Comparison of ENCODE assay signal across 10 cellular contexts in genomic region chr19:45200614-45201013, GRCh38. TPM values are rescaled to one million over a fixed set of nuclear protein-coding genes. Genes with fewer than 3 reads are reported as not detected.
DNase-seq lines count a peak whose midpoint lies in the region; ATAC-seq and TF ChIP-seq lines count a peak whose summit lies in the region.
"Had no signal": no experiment of that assay in that cellular context is flagged by ENCODE, and none has a peak within 500 bp of the region (broad histone marks: within the 10 kb centered on the region; RNA-seq: fewer than 3 reads in every experiment).

No MANE protein-coding gene starts in this region.

- CTCF ChIA-PET in HEK293 (lab: Yijun Ruan, JAX): interaction anchor here (0.6 to 2.2 kb wide), 13 partner anchors 8 to 1276 kb away, joined by 3 to 10 read pairs (median 3); no protein-coding TSS in a partner anchor
- CTCF ChIA-PET in Panc1 (lab: Charles Lee): interaction anchor here (0.6 kb wide), 2 partner anchors 18 to 206 kb away, joined by 3 read pairs; no protein-coding TSS in a partner anchor

- intact Hi-C loops in Panc1 (cut with micrococcal nuclease; ENCODE audit: unreplicated experiment): loop anchor here (10.0 kb wide), 1 partner anchor 134 kb away; no protein-coding TSS in a partner anchor
- intact Hi-C loops in esophagus squamous epithelium (cut with DNase I): no loop called here

- H3K4me1 Mint-ChIP-seq in neural progenitor cell: no peaks in the 10 kb centered on the region

- H2AFZ ChIP-seq in neural progenitor cell (replicated peaks): no peak overlapping the region

- no peak for TF ChIP-seq POLR2A in esophagus squamous epithelium (IDR thresholded peaks at IDR 0.05)
- TF ChIP-seq POLR2A in GM18505 (IDR thresholded peaks at IDR 0.05; ENCODE audit: borderline replicate concordance, extremely low read depth, insufficient read depth, insufficient read length): no peak

- DNase-seq in Panc1 (ENCODE audit: low read depth, low spot score) (no peak), esophagus squamous epithelium (lab: John Stamatoyannopoulos, UW) (no peak), neural progenitor cell (ENCODE audit: low spot score) (peak; percentile 76)
- no peak for DNase-seq in stimulated activated CD4-positive, alpha-beta T cell treated with anti-CD3 and anti-CD28 coated beads, Interleukin-2, amount 100 ng/mL, for 24 hours
- DNase-seq: activated T-cell treated with anti-CD3 and anti-CD28 coated beads, Interleukin-2, amount 50 U/mL, for 4 hours; kidney glomerular epithelial cell had no signal

- TF ChIP-seq CTCF in HEK293 (tag by site-specific recombination; IDR thresholded peaks at IDR 0.05): peak; percentile 82
- no peak for TF ChIP-seq CTCF in Panc1 (IDR thresholded peaks at IDR 0.05)
- TF ChIP-seq CTCF in esophagus squamous epithelium (IDR thresholded peaks at IDR 0.05): peak in 4 of 6 experiments; percentile 13 to 48 (median 22)
- peak; percentile 63 for TF ChIP-seq CTCF in neural progenitor cell (IDR thresholded peaks at IDR 0.05)

- H3K36me3 Mint-ChIP-seq in neural progenitor cell: no peaks in the 10 kb centered on the region

- no peaks in the 10 kb centered on the region for H3F3A ChIP-seq in neural progenitor cell (ENCODE audit: low read depth)

- no peak overlapping the region for H3K9ac ChIP-seq in neural progenitor cell

- H4K20me1 ChIP-seq in neural progenitor cell (ENCODE audit: low read depth): no peaks in the 10 kb centered on the region

- ATAC-seq in Panc1 (peak; percentile 66; the same call in 1 of the 2 replicates), HG03354 (IDR thresholded peaks at IDR 0.05; ENCODE audit: poor library complexity, severe bottlenecking, unreplicated experiment) (no peak), HG02588 (IDR thresholded peaks at IDR 0.05; ENCODE audit: unreplicated experiment) (no peak), GM18505 (IDR thresholded peaks at IDR 0.05; ENCODE audit: unreplicated experiment) (no peak)
- ATAC-seq: activated T-cell treated with anti-CD3 and anti-CD28 coated beads, Interleukin-2, amount 50 U/mL, for 4 hours had no signal

- in situ Hi-C loops in Panc1 (cut with HindIII; ENCODE audit: low pct_unique_long_range_greater_than_20kb, low sequenced_read_pairs): no loop called here

- no peak overlapping the region for H3K4me3 ChIP-seq in HEK293 (ENCODE audit: low read depth, low read length)
- H3K4me3 ChIP-seq in Panc1 (ENCODE audit: low read depth in 2 of 2, low read length in 2 of 2): no peak overlapping the region
- H3K4me3 ChIP-seq in esophagus squamous epithelium: no peak overlapping the region
- H3K4me3 ChIP-seq in neural progenitor cell: no peak overlapping the region

- no peak overlapping the region for H3K27ac ChIP-seq in HEK293 (ENCODE audit: extremely low read depth, low read depth, low read length)
- H3K27ac ChIP-seq in Panc1 (ENCODE audit: low read length): no peak overlapping the region
- no peak overlapping the region for H3K27ac ChIP-seq in esophagus squamous epithelium
- H3K27ac ChIP-seq in neural progenitor cell: no peak overlapping the region

- H3K4me2 ChIP-seq in neural progenitor cell: no peak overlapping the region

- no peaks in the 10 kb centered on the region for H3K9me3 Mint-ChIP-seq in neural progenitor cell
- H3K9me3 Mint-ChIP-seq: activated T-cell treated with anti-CD3 and anti-CD28 coated beads, Interleukin-2, amount 50 U/mL, for 4 hours had no signal

- no TSS peak for BruUV-seq in Panc1 (replicated peaks; lab: Mats Ljungman, UMichigan)

- no peak overlapping the region for H3K4me3 Mint-ChIP-seq in neural progenitor cell
- H3K4me3 Mint-ChIP-seq: activated T-cell treated with anti-CD3 and anti-CD28 coated beads, Interleukin-2, amount 50 U/mL, for 4 hours had no signal

- H3K79me2 ChIP-seq in neural progenitor cell (ENCODE audit: low read depth): no peaks in the 10 kb centered on the region

- H3K27ac Mint-ChIP-seq in neural progenitor cell: no peak overlapping the region

- 55 to 75% methylated on average over 3 to 5 of the region's 5 CpGs for WGBS in esophagus squamous epithelium, 2 donors

- H3K36me3 ChIP-seq in HEK293 (ENCODE audit: control insufficient read depth in 2 of 2, insufficient read depth in 1 of 2, low read length in 2 of 2) (no peaks in the 10 kb centered on the region), Panc1 (ENCODE audit: control insufficient read depth, insufficient read depth, low read length) (no peaks in the 10 kb centered on the region), esophagus squamous epithelium (no peaks in the 10 kb centered on the region), neural progenitor cell (no peaks in the 10 kb centered on the region)

- no peaks in the 10 kb centered on the region for H3K4me1 ChIP-seq in HEK293 (ENCODE audit: control insufficient read depth, insufficient read depth, low read length)
- H3K4me1 ChIP-seq in Panc1 (ENCODE audit: control insufficient read depth, insufficient read depth, low read length): no peaks in the 10 kb centered on the region
- peaks cover 0 to 42% (median 11%) of the 10 kb centered on the region in 3 donors for H3K4me1 ChIP-seq in esophagus squamous epithelium
- no peaks in the 10 kb centered on the region for H3K4me1 ChIP-seq in neural progenitor cell

- H3K9me3 ChIP-seq in HEK293 (ENCODE audit: control insufficient read depth, insufficient read depth, low read depth, low read length) (no peaks in the 10 kb centered on the region), Panc1 (ENCODE audit: control insufficient read depth, insufficient read depth, low read depth, low read length) (no peaks in the 10 kb centered on the region), esophagus squamous epithelium (no peaks in the 10 kb centered on the region), neural progenitor cell (ENCODE audit: low read depth) (no peaks in the 10 kb centered on the region)

- H3K27me3 Mint-ChIP-seq in neural progenitor cell (ENCODE audit: insufficient read depth, low read depth): peaks cover 9% of the 10 kb centered on the region

- POLR2A ChIA-PET in HEK293 (lab: Yijun Ruan, JAX): no interaction called here
- POLR2A ChIA-PET in Panc1 (lab: Charles Lee): no interaction called here

- no peaks in the 10 kb centered on the region for H3K27me3 ChIP-seq in Panc1 (ENCODE audit: control insufficient read depth, insufficient read depth, low read length)
- H3K27me3 ChIP-seq in esophagus squamous epithelium: no peaks in the 10 kb centered on the region
- H3K27me3 ChIP-seq in neural progenitor cell: peaks cover 12% of the 10 kb centered on the region

TF ChIP-seq in HEK293, 187 proteins besides CTCF, POLR2A, EP300 and RAD21:
- peak; percentile 50 for TF ChIP-seq ZNF654 (tag by site-specific recombination; IDR thresholded peaks at IDR 0.05; ENCODE audit: low read depth)
- no peak for TF ChIP-seq ZNF280D (tag by site-specific recombination; IDR thresholded peaks at IDR 0.05)

RNA-seq across cellular contexts. Expression of gene BLOC1S3, which starts 22.0 kb away (rescaled TPM):
- total RNA-seq in Panc1 (2021; ENCODE audit: unreplicated experiment) (21.8 TPM), esophagus squamous epithelium (10 to 100 TPM in 2 of 4 donors, 1 to 10 TPM in 2; 7.9 to 18.4 (median 10.4) TPM), neural progenitor cell (ENCODE audit: low replicate concordance) (2.0 and 3.8 TPM in 2 replicates)
- polyA plus RNA-seq in Panc1 (2012; ENCODE audit: insufficient read length): 13.2 TPM

RNA-seq across cellular contexts. Expression of gene TRAPPC6A, which starts 22.6 kb away (rescaled TPM):
- total RNA-seq in Panc1 (2021; ENCODE audit: unreplicated experiment): 24.7 TPM
- polyA plus RNA-seq in Panc1 (2012; ENCODE audit: insufficient read length): 43.2 TPM
- total RNA-seq in esophagus squamous epithelium: 10 to 100 TPM in 3 of 4 donors, 1 to 10 TPM in 1; 5.4 to 27.8 (median 18.0) TPM
- total RNA-seq in neural progenitor cell (ENCODE audit: low replicate concordance): 24.7 and 55.1 TPM in 2 replicates

RNA-seq across cellular contexts. Expression of gene NKPD1, which starts 39.8 kb away (rescaled TPM):
- 0.05 TPM for total RNA-seq in Panc1 (2021; ENCODE audit: unreplicated experiment)
- 0.24 TPM for polyA plus RNA-seq in Panc1 (2012; ENCODE audit: insufficient read length)
- total RNA-seq in esophagus squamous epithelium: 1 to 10 TPM; 1.1 to 4.2 (median 2.9) TPM
- 0.02 and 0.19 TPM in 2 replicates for total RNA-seq in neural progenitor cell (ENCODE audit: low replicate concordance)

RNA-seq across cellular contexts. Expression of gene EXOC3L2, which starts 44.6 kb away (rescaled TPM):
- total RNA-seq in Panc1 (2021; ENCODE audit: unreplicated experiment) (0.08 TPM), esophagus squamous epithelium (1 to 10 TPM in 1 of 4 donors, under 1 TPM in 3; 0.29 to 1.5 (median 0.80) TPM), neural progenitor cell (ENCODE audit: low replicate concordance) (0.06 TPM in 1 of 2 replicates, not detected in the other)
- polyA plus RNA-seq in Panc1 (2012; ENCODE audit: insufficient read length): 0.10 TPM
- total RNA-seq: activated T-cell treated with anti-CD3 and anti-CD28 coated beads, Interleukin-2, amount 50 U/mL, for 4 hours had no signal

RNA-seq across cellular contexts. Expression of gene MARK4, which starts 50.5 kb away (rescaled TPM):
- total RNA-seq in Panc1 (2021; ENCODE audit: unreplicated experiment) (21.6 TPM), esophagus squamous epithelium (10 to 100 TPM in 3 of 4 donors, 1 to 10 TPM in 1; 6.4 to 19.6 (median 14.9) TPM), neural progenitor cell (ENCODE audit: low replicate concordance) (22.8 and 30.1 TPM in 2 replicates)
- polyA plus RNA-seq in Panc1 (2012; ENCODE audit: insufficient read length): 31.6 TPM
